In the genomic region with DNA sequence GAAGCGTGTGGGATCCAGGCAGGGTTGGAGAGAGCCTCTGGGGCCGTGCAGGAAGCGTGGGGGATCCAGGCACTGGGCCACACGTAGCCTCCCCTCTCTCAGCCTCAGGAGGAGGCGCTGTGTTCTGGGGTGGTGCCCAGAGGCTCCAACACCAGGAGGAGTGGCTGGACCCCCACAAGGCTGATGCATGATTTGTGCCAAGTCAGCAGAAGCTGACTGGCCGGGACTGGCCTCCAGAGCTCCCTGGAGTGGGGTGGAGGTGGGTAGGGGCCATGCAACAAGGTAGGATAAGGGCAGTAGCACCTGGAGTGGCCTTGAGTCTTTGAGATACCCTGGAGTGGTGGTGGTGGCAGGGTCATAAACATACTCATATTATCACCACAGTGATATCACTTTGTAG, we compare ENCODE assay signal across 15 cellular contexts.
DNase-seq lines count a peak whose midpoint lies in the region; ATAC-seq, FAIRE-seq and TF ChIP-seq lines count a peak whose summit lies in the region.
"Had no signal": no experiment of that assay in that cellular context is flagged by ENCODE, and none has a peak within 500 bp of the region (broad histone marks: within the 10 kb centered on the region; RNA-seq: fewer than 3 reads in every experiment).

No MANE protein-coding gene starts in this region.

- H3K27me3 ChIP-seq in H1 (replicated peaks in 1 of 4; ENCODE audit: control insufficient read depth in 3 of 4, extremely low read depth in 1 of 4, insufficient read depth in 3 of 4, low read length in 3 of 4) (no peaks in the 10 kb centered on the region), neural progenitor cell (no peaks in the 10 kb centered on the region)

- peak overlapping the region; percentile 73; the same call in 1 of the 2 replicates for H4K8ac ChIP-seq in H1 (ENCODE audit: extremely low read depth, insufficient read depth, low read length)

- DNase-seq in GM12891 (ENCODE audit: insufficient read length, low spot score) (no peak), H1 (ENCODE audit: low read depth in 1 of 2, low spot score in 2 of 2) (no peak), neural progenitor cell (ENCODE audit: low spot score) (no peak), urothelium cell line (ENCODE audit: low spot score) (no peak), NCI-H524 (lab: John Stamatoyannopoulos, UW) (no peak), NOMO-1 treated with dmso at 0.1 percent for 144 hours (lab: John Stamatoyannopoulos, UW; ENCODE audit: unreplicated experiment) (no peak)
- DNase-seq: CD8-positive, alpha-beta T cell; COR-L47; DND-41; GDM1; Karpas-422 had no signal

- H3K4me1 ChIP-seq in HEK293 (ENCODE audit: control insufficient read depth, insufficient read depth, low read length) (no peaks in the 10 kb centered on the region), H1 (replicated peaks in 1 of 4; ENCODE audit: control insufficient read depth in 3 of 4, insufficient read depth in 4 of 4, low read length in 3 of 4) (peaks cover 0 to 2% (median 0%) of the 10 kb centered on the region in 4 experiments; a peak in 3 of 7 replicates), neural progenitor cell (peaks cover 5% of the 10 kb centered on the region)

- TF ChIP-seq POLR2A in GM12891 (IDR thresholded peaks at IDR 0.05; ENCODE audit: low read depth, low read length) = no peak
- TF ChIP-seq POLR2A in H1 (IDR thresholded peaks at IDR 0.05; ENCODE audit: control extremely low read depth in 1 of 2, low read depth in 2 of 2, low read length in 2 of 2) = no peak

- no peak overlapping the region for H2BK12ac ChIP-seq in H1 (ENCODE audit: low read depth, low read length)

- no peak for TF ChIP-seq RAD21 in H1 (IDR thresholded peaks at IDR 0.05 in 1 of 2, conservative IDR thresholded peaks at IDR 0.05 in 1 of 2; ENCODE audit: low read depth in 2 of 2, low read length in 2 of 2)

- POLR2A ChIA-PET in HEK293 (lab: Yijun Ruan, JAX) = interaction anchor here (0.6 kb wide), 1 partner anchor 173 kb away, joined by 3 read pairs; no protein-coding TSS in a partner anchor
- POLR2A ChIA-PET in H1 (lab: Charles Lee; ENCODE audit: partially characterized antibody) = interaction anchor here (1.0 kb wide), 1 partner anchor 8 kb away, joined by 3 read pairs; no protein-coding TSS in a partner anchor

- no peak overlapping the region for H3K4me3 Mint-ChIP-seq in neural progenitor cell
- H3K4me3 Mint-ChIP-seq: CD14-positive monocyte; CD8-positive, alpha-beta T cell had no signal

- H3K79me1 ChIP-seq in H1 (ENCODE audit: low read depth, low read length) = no peaks in the 10 kb centered on the region

- H2BK5ac ChIP-seq in H1 (ENCODE audit: low read depth, low read length) = no peak overlapping the region

- H4K20me1 ChIP-seq in H1 (replicated peaks in 1 of 2; ENCODE audit: control insufficient read depth in 1 of 2, insufficient read depth in 2 of 2, low read length in 2 of 2) (no peaks in the 10 kb centered on the region), neural progenitor cell (ENCODE audit: low read depth) (no peaks in the 10 kb centered on the region)

- no peaks in the 10 kb centered on the region for H3K23me2 ChIP-seq in H1 (ENCODE audit: low read depth, low read length)

- H3K27ac ChIP-seq in HEK293 (ENCODE audit: extremely low read depth, low read depth, low read length) (no peak overlapping the region), H1 (ENCODE audit: low read depth, low read length) (no peak overlapping the region), neural progenitor cell (no peak overlapping the region)

- H3F3A ChIP-seq in neural progenitor cell (ENCODE audit: low read depth) = peaks cover 4% of the 10 kb centered on the region

- H3K4me2 ChIP-seq in H1 (ENCODE audit: insufficient read depth in 1 of 2, low read depth in 2 of 2, low read length in 2 of 2) = no peak overlapping the region
- H3K4me2 ChIP-seq in neural progenitor cell = no peak overlapping the region

- H3K9ac ChIP-seq in H1 (replicated peaks in 1 of 4; ENCODE audit: extremely low read depth in 1 of 4, low read depth in 3 of 4, low read length in 3 of 4) (no peak overlapping the region), neural progenitor cell (no peak overlapping the region)

- no peak overlapping the region for H3K4ac ChIP-seq in H1 (replicated peaks; ENCODE audit: insufficient read length, low read depth, low read length)

- no peak overlapping the region for H4K5ac ChIP-seq in H1 (ENCODE audit: insufficient read length, low read depth, low read length)

- H3K18ac ChIP-seq in H1 (ENCODE audit: extremely low read depth, low read length) = no peak overlapping the region

- H3K36me3 ChIP-seq in HEK293 (ENCODE audit: control insufficient read depth in 2 of 2, insufficient read depth in 1 of 2, low read length in 2 of 2) = peaks cover 0 to 8% of the 10 kb centered on the region in 2 experiments; a peak in 1 of 3 replicates
- peaks cover 0 to 4% (median 2%) of the 10 kb centered on the region in 4 experiments; a peak in 4 of 8 replicates for H3K36me3 ChIP-seq in H1 (ENCODE audit: control insufficient read depth in 2 of 4, insufficient read depth in 4 of 4, low read length in 3 of 4)
- H3K36me3 ChIP-seq in neural progenitor cell = no peaks in the 10 kb centered on the region

- no peaks in the 10 kb centered on the region for H3K4me1 Mint-ChIP-seq in neural progenitor cell
- H3K4me1 Mint-ChIP-seq: CD14-positive monocyte had no signal

- no peaks in the 10 kb centered on the region for H3K79me2 ChIP-seq in H1 (ENCODE audit: control insufficient read depth in 1 of 2, insufficient read depth in 2 of 2, low read length in 2 of 2)
- no peaks in the 10 kb centered on the region for H3K79me2 ChIP-seq in neural progenitor cell (ENCODE audit: low read depth)

- TF ChIP-seq CTCF in HEK293 (tag by site-specific recombination; IDR thresholded peaks at IDR 0.05) = no peak
- TF ChIP-seq CTCF in H1 (IDR thresholded peaks at IDR 0.05; ENCODE audit: control extremely low read depth in 1 of 3, insufficient read depth in 1 of 3, low read depth in 1 of 3, low read length in 3 of 3) = no peak
- no peak for TF ChIP-seq CTCF in neural progenitor cell (IDR thresholded peaks at IDR 0.05)

- H2AK5ac ChIP-seq in H1 (ENCODE audit: low read depth, low read length) = no peak overlapping the region

- no peak overlapping the region for H2BK20ac ChIP-seq in H1 (ENCODE audit: low read length)

- 86% methylated on average over 4 of the region's 6 CpGs; no CpG with 5 or more reads in 1 of the 2 experiments for WGBS in H1 (ENCODE audit: extremely low coverage in 1 of 2, insufficient coverage in 1 of 2, insufficient read length in 1 of 2, insufficient replicate concordance in 2 of 2, low coverage in 1 of 2, low lambda C conversion rate in 2 of 2, missing lambda C conversion rate in 1 of 2), 2 experiments

- no peak overlapping the region for H2BK120ac ChIP-seq in H1 (replicated peaks; ENCODE audit: low read depth, low read length)

- no peak overlapping the region for H2BK15ac ChIP-seq in H1 (ENCODE audit: low read length)

- H2AFZ ChIP-seq in H1 (ENCODE audit: low read length) (no peak overlapping the region), neural progenitor cell (replicated peaks) (no peak overlapping the region)

- FAIRE-seq in GM12891 (lab: Jason Lieb, UNC) (peak; percentile 33), H1 (lab: Jason Lieb, UNC) (no peak), urothelium cell line (lab: Jason Lieb, UNC) (no peak)
- FAIRE-seq: A204.1 had no signal

- H3K27ac Mint-ChIP-seq in neural progenitor cell = peak overlapping the region; percentile 65
- H3K27ac Mint-ChIP-seq: CD8-positive, alpha-beta T cell had no signal

- no peak for ATAC-seq in GM21723 (IDR thresholded peaks at IDR 0.05; ENCODE audit: unreplicated experiment)
- ATAC-seq: CD8-positive, alpha-beta T cell had no signal

- no peak overlapping the region for H4K91ac ChIP-seq in H1 (replicated peaks; ENCODE audit: insufficient read length, low read length)

- CTCF ChIA-PET in HEK293 (lab: Yijun Ruan, JAX) (no interaction called here), H1 (lab: Charles Lee; ENCODE audit: partially characterized antibody) (interaction anchor here (0.9 to 1.9 kb wide), 3 partner anchors 30 to 169 kb away, joined by 3 to 5 read pairs (median 4); no protein-coding TSS in a partner anchor)

- TF ChIP-seq EP300 in H1 (IDR thresholded peaks at IDR 0.05; ENCODE audit: borderline replicate concordance in 1 of 2, low read depth in 2 of 2, low read length in 2 of 2) = no peak

- H3K14ac ChIP-seq in H1 (ENCODE audit: insufficient read length) = no peak overlapping the region

- no peak overlapping the region for H3K23ac ChIP-seq in H1 (ENCODE audit: insufficient read length)

- H3K4me3 ChIP-seq in HEK293 (ENCODE audit: low read depth, low read length) (no peak overlapping the region), H1 (ENCODE audit: extremely low read depth in 1 of 4, insufficient read depth in 2 of 4, low read depth in 3 of 4, low read length in 4 of 4) (no peak overlapping the region), neural progenitor cell (no peak overlapping the region)

- H3K27me3 Mint-ChIP-seq in neural progenitor cell (ENCODE audit: insufficient read depth, low read depth) = peaks cover 5% of the 10 kb centered on the region

- H3K9me3 ChIP-seq in HEK293 (ENCODE audit: control insufficient read depth, insufficient read depth, low read depth, low read length) (no peaks in the 10 kb centered on the region), H1 (ENCODE audit: insufficient read depth in 2 of 2, low read depth in 1 of 2, low read length in 1 of 2) (no peaks in the 10 kb centered on the region), neural progenitor cell (ENCODE audit: low read depth) (no peaks in the 10 kb centered on the region)

- no peaks in the 10 kb centered on the region for H3K9me3 Mint-ChIP-seq in neural progenitor cell
- H3K9me3 Mint-ChIP-seq: CD8-positive, alpha-beta T cell had no signal

- H3K36me3 Mint-ChIP-seq in neural progenitor cell = peaks cover 1% of the 10 kb centered on the region

- H3K56ac ChIP-seq in H1 (replicated peaks; ENCODE audit: insufficient read length, low read depth, low read length) = no peak overlapping the region

TF ChIP-seq in GM12891, 5 proteins besides CTCF, POLR2A, EP300 and RAD21 (continues in another document):
- TF ChIP-seq TAF1 (IDR thresholded peaks at IDR 0.05; ENCODE audit: low read depth, low read length) (no peak), PAX5 (IDR thresholded peaks at IDR 0.05; ENCODE audit: insufficient read depth, low read length, severe bottlenecking) (no peak), SPI1 (IDR thresholded peaks at IDR 0.05; ENCODE audit: low read depth, low read length) (no peak), POLR2AphosphoS5 (IDR thresholded peaks at IDR 0.05; ENCODE audit: low read depth, low read length) (no peak)

TF ChIP-seq in H1, 55 proteins besides CTCF, POLR2A, EP300 and RAD21 (continues in another document):
- no peak for TF ChIP-seq TAF1 (IDR thresholded peaks at IDR 0.05; ENCODE audit: low read depth, low read length)
- no peak for TF ChIP-seq ASH2L (IDR thresholded peaks at IDR 0.05; ENCODE audit: low read length)
- TF ChIP-seq TAF7 (optimal IDR thresholded peaks at IDR 0.05; ENCODE audit: borderline replicate concordance, low read depth, low read length) = no peak
- TF ChIP-seq MAFK (IDR thresholded peaks at IDR 0.05; ENCODE audit: low read depth, low read length) = peak; percentile 66; the same call in 1 of the 2 replicates
